ENCODE assay signal across 12 cellular contexts in genomic region chr5:82640901-82641300, GRCh38.
DNase-seq lines count a peak whose midpoint lies in the region; ATAC-seq, FAIRE-seq and TF ChIP-seq lines count a peak whose summit lies in the region.
"Had no signal": no experiment of that assay in that cellular context is flagged by ENCODE, and none has a peak within 500 bp of the region (broad histone marks: within the 10 kb centered on the region; RNA-seq: fewer than 3 reads in every experiment).

No MANE protein-coding gene starts in this region.

- TF ChIP-seq POLR2A in heart left ventricle (IDR thresholded peaks at IDR 0.05), result no peak
- no peak for TF ChIP-seq POLR2A in HepG2 (IDR thresholded peaks at IDR 0.05; ENCODE audit: insufficient read depth in 1 of 2, low read depth in 2 of 2, low read length in 2 of 2)

- no peaks in the 10 kb centered on the region for H3K79me2 ChIP-seq in HepG2 (ENCODE audit: insufficient read depth, low read length)

- TF ChIP-seq RAD21 in HepG2 (CRISPR knock-in tag; IDR thresholded peaks at IDR 0.05), result no peak

- H3K4me3 ChIP-seq in heart right ventricle (no peak overlapping the region), heart left ventricle (no peak overlapping the region), adipocyte (ENCODE audit: low read length) (no peak overlapping the region), HepG2 (replicated peaks in 1 of 3; ENCODE audit: insufficient read depth in 1 of 3, low read depth in 2 of 3, low read length in 3 of 3) (no peak overlapping the region), tibial artery (no peak overlapping the region)
- H3K4me3 ChIP-seq: pancreas, spleen, upper lobe of left lung had no signal

- CTCF ChIA-PET in HepG2 (lab: Yijun Ruan, JAX; ENCODE audit: low intra/inter-chr PET ratio, low total read pairs), result interaction anchor here (0.8 to 1.5 kb wide), 2 partner anchors 289 to 789 kb away, joined by 7 to 9 read pairs; no protein-coding TSS in a partner anchor

- peak overlapping the region; percentile 24 for H3K9ac ChIP-seq in adipocyte (ENCODE audit: low read length)
- H3K9ac ChIP-seq in HepG2 (ENCODE audit: insufficient read depth, low read depth, low read length), result no peak overlapping the region

- H3K36me3 ChIP-seq in heart right ventricle, result no peaks in the 10 kb centered on the region
- H3K36me3 ChIP-seq in heart left ventricle, result no peaks in the 10 kb centered on the region
- H3K36me3 ChIP-seq in adipocyte (ENCODE audit: control insufficient read depth, insufficient read depth, low read length, severe bottlenecking), result no peaks in the 10 kb centered on the region
- H3K36me3 ChIP-seq in HepG2 (replicated peaks in 1 of 2; ENCODE audit: control insufficient read depth in 1 of 2, insufficient read depth in 2 of 2, low read length in 2 of 2), result no peaks in the 10 kb centered on the region
- H3K36me3 ChIP-seq in tibial artery, result no peaks in the 10 kb centered on the region
- H3K36me3 ChIP-seq: pancreas, spleen, upper lobe of left lung had no signal

- no TSS peak for BruUV-seq in HepG2 (replicated peaks; lab: Mats Ljungman, UMichigan)

- WGBS in heart right ventricle, 2 donors, result 40 to 44% methylated on average over 3 of the region's 3 CpGs
- 44 to 74% (median 58%) methylated on average over 3 of the region's 3 CpGs for WGBS in heart left ventricle, 4 donors
- WGBS in HepG2 (ENCODE audit: low lambda C conversion rate), result 61% methylated on average over 3 of the region's 3 CpGs

- H3K9me3 ChIP-seq in heart right ventricle (no peaks in the 10 kb centered on the region), heart left ventricle (no peaks in the 10 kb centered on the region), adipocyte (ENCODE audit: control insufficient read depth, low read length) (no peaks in the 10 kb centered on the region), HepG2 (ENCODE audit: low read length) (no peaks in the 10 kb centered on the region), tibial artery (no peaks in the 10 kb centered on the region)
- H3K9me3 ChIP-seq: pancreas, spleen, upper lobe of left lung had no signal

- H3K4me1 ChIP-seq in heart right ventricle (peaks cover 0 to 24% (median 9%) of the 10 kb centered on the region in 9 donors), heart left ventricle (peaks cover 0 to 24% (median 5%) of the 10 kb centered on the region in 12 donors), adipocyte (ENCODE audit: control insufficient read depth, insufficient read depth, low read length) (peaks cover 30% of the 10 kb centered on the region), HepG2 (ENCODE audit: insufficient read depth, low read length) (peaks cover 25% of the 10 kb centered on the region), tibial artery (peaks cover 0 to 29% (median 16%) of the 10 kb centered on the region in 4 donors)

- FAIRE-seq in HepG2 (lab: Jason Lieb, UNC), result no peak

- TF ChIP-seq EP300 in HepG2 (IDR thresholded peaks at IDR 0.05; ENCODE audit: low read depth in 2 of 2, low read length in 2 of 2) (no peak), HepG2 (CRISPR knock-in tag; IDR thresholded peaks at IDR 0.05; ENCODE audit: borderline replicate concordance) (no peak)

- in situ Hi-C loops in HepG2 (cut with HindIII; ENCODE audit: extremely low pct_ligation_motif_present, low pct_unique_long_range_greater_than_20kb), result loop anchor here (10.0 to 25.0 kb wide), 4 partner anchors 154 to 924 kb away; no protein-coding TSS in a partner anchor

- H3K4me2 ChIP-seq in HepG2 (ENCODE audit: low read depth, low read length), result no peak overlapping the region

- peak overlapping the region in 3 of 10 donors; percentile 19 to 23 (median 22) for H3K27ac ChIP-seq in heart right ventricle
- H3K27ac ChIP-seq in heart left ventricle, result peak overlapping the region in 3 of 12 donors; percentile 19 to 36 (median 24)
- H3K27ac ChIP-seq in HepG2 (ENCODE audit: extremely low read length, insufficient read depth, low read length), result no peak overlapping the region
- H3K27ac ChIP-seq in tibial artery, result peak overlapping the region; percentile 64 to 68
- H3K27ac ChIP-seq: pancreas, spleen, upper lobe of left lung had no signal

- no peak overlapping the region for H2AFZ ChIP-seq in HepG2 (ENCODE audit: low read length)

- peak in 5 of 8 donors; percentile 29 to 48 (median 42) for ATAC-seq in heart right ventricle
- no peak for ATAC-seq in heart left ventricle
- peak; percentile 68 for ATAC-seq in HepG2
- ATAC-seq in GM21737 (IDR thresholded peaks at IDR 0.05; ENCODE audit: unreplicated experiment), result no peak
- ATAC-seq in HG02852 (IDR thresholded peaks at IDR 0.05; ENCODE audit: unreplicated experiment), result no peak

- TF ChIP-seq CTCF in heart right ventricle (IDR thresholded peaks at IDR 0.05), result no peak
- no peak for TF ChIP-seq CTCF in heart left ventricle (IDR thresholded peaks at IDR 0.05)
- no peak for TF ChIP-seq CTCF in HepG2 (CRISPR knock-in tag; IDR thresholded peaks at IDR 0.05)
- no peak for TF ChIP-seq CTCF in tibial artery (IDR thresholded peaks at IDR 0.05)

- no peaks in the 10 kb centered on the region for H4K20me1 ChIP-seq in HepG2 (ENCODE audit: insufficient read depth, low read length)

- intact Hi-C loops in heart right ventricle (cut with DNase I) (loop anchor here in 9 of 10 donors (2.0 to 10.0 kb wide), 14 partner anchors 151 to 924 kb away; partner anchors contain the start of gene VCAN (in 6 of the 9)), heart left ventricle (cut with DNase I) (loop anchor here (1.0 to 10.0 kb wide), 18 partner anchors 151 to 926 kb away; partner anchors contain the start of genes VCAN (in 4 of the 10), TMEM167A (in 2 of the 10) and XRCC4 (in 2 of the 10)), HepG2 (cut with micrococcal nuclease; ENCODE audit: unreplicated experiment) (loop anchor here (1.0 to 2.0 kb wide), 3 partner anchors 154 to 923 kb away; no protein-coding TSS in a partner anchor), tibial artery (cut with DNase I; ENCODE audit: low total_unique reads) (loop anchor here (5.0 kb wide), 3 partner anchors 436 to 926 kb away; partner anchors contain the start of genes TMEM167A, VCAN and XRCC4)

- POLR2A ChIA-PET in HepG2 (lab: Yijun Ruan, JAX), result interaction anchor here (1.0 kb wide), 1 partner anchor 254 kb away, joined by 3 read pairs; no protein-coding TSS in a partner anchor

- H3K27me3 ChIP-seq in heart right ventricle (no peaks in the 10 kb centered on the region), heart left ventricle (no peaks in the 10 kb centered on the region), adipocyte (replicated peaks; ENCODE audit: control insufficient read depth, insufficient read depth, low read length) (no peaks in the 10 kb centered on the region), HepG2 (ENCODE audit: control insufficient read depth in 1 of 2, insufficient read depth in 2 of 2, low read length in 2 of 2) (no peaks in the 10 kb centered on the region), tibial artery (no peaks in the 10 kb centered on the region)
- H3K27me3 ChIP-seq: pancreas, spleen, upper lobe of left lung had no signal

- DNase-seq in heart right ventricle (no peak), heart left ventricle (no peak), adipocyte (ENCODE audit: low read depth) (peak; percentile 32), HepG2 (ENCODE audit: low spot score) (no peak), tibial artery (no peak), NCI-H510A treated with DMSO at 0.1 percent for 48 hours (lab: John Stamatoyannopoulos, UW) (no peak)
- DNase-seq: NCI-H1417 treated with DMSO at 0.1 percent for 48 hours, spleen had no signal

TF ChIP-seq in HepG2, 621 proteins besides CTCF, POLR2A, EP300 and RAD21:
- TF ChIP-seq ZNF33A (CRISPR knock-in tag; IDR thresholded peaks at IDR 0.05; ENCODE audit: borderline replicate concordance) (no peak), KLF16 (CRISPR knock-in tag; IDR thresholded peaks at IDR 0.05) (0 out of 4 replicates have a peak, but pooled peaks of 1 of the 2 experiments have one; percentile 1)

Comparison
In these comparisons a context has a peak if more than half of its experiments do, and no peak if none do; other contexts are left out.
1. ATAC-seq: peak in heart right ventricle (5 of 8) and HepG2 (single experiment); none in heart left ventricle (0 of 4), GM21737 (single experiment) and HG02852 (single experiment).